ENCODE assay signal across 2 cellular contexts in genomic region chr16:83957296-83957855, GRCh38.
A peak's percentile ranks its signal among the peaks of the same experiment; 100 is the strongest.
TF ChIP-seq lines count a peak whose summit lies in the region.

No MANE protein-coding gene starts in this region.

TF ChIP-seq in A549, 52 proteins besides CTCF, POLR2A, EP300 and RAD21:
- TF ChIP-seq HMGXB4 (CRISPR knock-in tag; IDR thresholded peaks at IDR 0.05; ENCODE audit: borderline replicate concordance) (no peak), CBX2 (IDR thresholded peaks at IDR 0.05; ENCODE audit: borderline replicate concordance, low read depth) (no peak), FOXS1 (CRISPR knock-in tag; IDR thresholded peaks at IDR 0.05) (no peak), RNF2 (IDR thresholded peaks at IDR 0.05; ENCODE audit: borderline replicate concordance, low read depth) (no peak), HOXB13 (CRISPR knock-in tag; IDR thresholded peaks at IDR 0.05; ENCODE audit: low read depth) (no peak), EHMT2 (IDR thresholded peaks at IDR 0.05; ENCODE audit: low read depth) (no peak), TFCP2L1 (CRISPR knock-in tag; IDR thresholded peaks at IDR 0.05) (no peak), ZC3H11A (IDR thresholded peaks at IDR 0.05) (no peak), BCL3 (IDR thresholded peaks at IDR 0.05) (no peak), USF2 (IDR thresholded peaks at IDR 0.05) (no peak), NPAS2 (CRISPR knock-in tag; IDR thresholded peaks at IDR 0.05; ENCODE audit: borderline replicate concordance) (no peak), PHF8 (IDR thresholded peaks at IDR 0.05; ENCODE audit: borderline replicate concordance, low read depth) (no peak), PBX3 (IDR thresholded peaks at IDR 0.05) (no peak), JUNB (IDR thresholded peaks at IDR 0.05) (no peak), CHD4 (IDR thresholded peaks at IDR 0.05; ENCODE audit: borderline replicate concordance) (no peak), CEBPB (IDR thresholded peaks at IDR 0.05) (no peak), ATOH8 (CRISPR knock-in tag; IDR thresholded peaks at IDR 0.05; ENCODE audit: low read depth) (no peak), KDM1A (IDR thresholded peaks at IDR 0.05; ENCODE audit: low read depth) (no peak), HOXA7 (CRISPR knock-in tag; IDR thresholded peaks at IDR 0.05) (no peak)

TF ChIP-seq in K562, 482 proteins besides CTCF, POLR2A, EP300 and RAD21:
- TF ChIP-seq NFIC (IDR thresholded peaks at IDR 0.05) (no peak), ELF2 (CRISPR knock-in tag; IDR thresholded peaks at IDR 0.05) (no peak), ZNF274 (IDR thresholded peaks at IDR 0.05; ENCODE audit: borderline replicate concordance, low read depth, low read length) (no peak), MTA2 (IDR thresholded peaks at IDR 0.05; ENCODE audit: low read depth) (no peak), RAD51 (IDR thresholded peaks at IDR 0.05; ENCODE audit: borderline replicate concordance, low read depth) (no peak), PRDM10 (IDR thresholded peaks at IDR 0.05; ENCODE audit: partially characterized antibody) (peak; percentile 41), FOXP1 (CRISPR knock-in tag; IDR thresholded peaks at IDR 0.05) (no peak)
